Comparison of ENCODE assay signal across 1 cellular context in the genomic region with DNA sequence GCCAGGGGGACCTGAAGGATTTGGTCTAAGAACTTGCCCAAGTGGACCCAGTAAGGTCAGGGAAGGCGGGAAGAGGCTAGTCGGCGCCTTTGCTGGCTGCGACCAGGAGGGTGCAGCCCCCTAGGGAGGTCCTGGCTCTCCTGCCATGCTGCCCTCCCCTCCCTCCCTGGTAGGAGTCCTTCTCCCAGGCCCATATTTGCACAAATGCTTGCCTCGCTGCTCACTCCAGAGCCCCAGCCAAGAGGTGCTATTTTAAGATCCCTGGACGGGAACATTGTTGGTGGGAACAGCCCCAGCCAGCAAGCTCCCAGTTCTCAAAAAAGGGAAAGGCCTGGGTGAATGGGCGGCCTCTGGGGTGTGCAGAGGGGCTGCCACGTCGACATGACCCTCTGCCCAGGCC.
TF ChIP-seq lines count a peak whose summit lies in the region.

No MANE protein-coding gene starts in this region.

TF ChIP-seq in IMR-90, 13 proteins besides CTCF, POLR2A, EP300 and RAD21 (continued from another document):
- TF ChIP-seq FOS (IDR thresholded peaks at IDR 0.05; ENCODE audit: low read depth, low read length) (no peak), MAFK (IDR thresholded peaks at IDR 0.05; ENCODE audit: low read depth, low read length) (no peak), CEBPB (IDR thresholded peaks at IDR 0.05; ENCODE audit: low read depth, low read length) (no peak), RFX5 (IDR thresholded peaks at IDR 0.05; ENCODE audit: low read depth, low read length) (no peak), BHLHE40 (IDR thresholded peaks at IDR 0.05; ENCODE audit: low read depth, low read length) (no peak), MAZ (IDR thresholded peaks at IDR 0.05; ENCODE audit: borderline replicate concordance, low read depth, low read length) (no peak), RCOR1 (IDR thresholded peaks at IDR 0.05; ENCODE audit: insufficient replicate concordance, low read length) (no peak)
- TF ChIP-seq, protein P1, sequence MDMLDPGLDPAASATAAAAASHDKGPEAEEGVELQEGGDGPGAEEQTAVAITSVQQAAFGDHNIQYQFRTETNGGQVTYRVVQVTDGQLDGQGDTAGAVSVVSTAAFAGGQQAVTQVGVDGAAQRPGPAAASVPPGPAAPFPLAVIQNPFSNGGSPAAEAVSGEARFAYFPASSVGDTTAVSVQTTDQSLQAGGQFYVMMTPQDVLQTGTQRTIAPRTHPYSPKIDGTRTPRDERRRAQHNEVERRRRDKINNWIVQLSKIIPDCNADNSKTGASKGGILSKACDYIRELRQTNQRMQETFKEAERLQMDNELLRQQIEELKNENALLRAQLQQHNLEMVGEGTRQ (IDR thresholded peaks at IDR 0.05; ENCODE audit: low read depth, low read length), result no peak
- TF ChIP-seq, protein P2, sequence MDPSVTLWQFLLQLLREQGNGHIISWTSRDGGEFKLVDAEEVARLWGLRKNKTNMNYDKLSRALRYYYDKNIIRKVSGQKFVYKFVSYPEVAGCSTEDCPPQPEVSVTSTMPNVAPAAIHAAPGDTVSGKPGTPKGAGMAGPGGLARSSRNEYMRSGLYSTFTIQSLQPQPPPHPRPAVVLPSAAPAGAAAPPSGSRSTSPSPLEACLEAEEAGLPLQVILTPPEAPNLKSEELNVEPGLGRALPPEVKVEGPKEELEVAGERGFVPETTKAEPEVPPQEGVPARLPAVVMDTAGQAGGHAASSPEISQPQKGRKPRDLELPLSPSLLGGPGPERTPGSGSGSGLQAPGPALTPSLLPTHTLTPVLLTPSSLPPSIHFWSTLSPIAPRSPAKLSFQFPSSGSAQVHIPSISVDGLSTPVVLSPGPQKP (IDR thresholded peaks at IDR 0.05; ENCODE audit: borderline replicate concordance, low read depth, low read length), result no peak
